Comparison of ENCODE assay signal across 2 cellular contexts in genomic region chr4:6824772-6825402, GRCh38.
TF ChIP-seq lines count a peak whose summit lies in the region.

No MANE protein-coding gene starts in this region.

TF ChIP-seq in IMR-90, 13 proteins besides CTCF, POLR2A, EP300 and RAD21:
- TF ChIP-seq BHLHE40 (IDR thresholded peaks at IDR 0.05; ENCODE audit: low read depth, low read length): no peak
- TF ChIP-seq, protein P1, sequence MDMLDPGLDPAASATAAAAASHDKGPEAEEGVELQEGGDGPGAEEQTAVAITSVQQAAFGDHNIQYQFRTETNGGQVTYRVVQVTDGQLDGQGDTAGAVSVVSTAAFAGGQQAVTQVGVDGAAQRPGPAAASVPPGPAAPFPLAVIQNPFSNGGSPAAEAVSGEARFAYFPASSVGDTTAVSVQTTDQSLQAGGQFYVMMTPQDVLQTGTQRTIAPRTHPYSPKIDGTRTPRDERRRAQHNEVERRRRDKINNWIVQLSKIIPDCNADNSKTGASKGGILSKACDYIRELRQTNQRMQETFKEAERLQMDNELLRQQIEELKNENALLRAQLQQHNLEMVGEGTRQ (IDR thresholded peaks at IDR 0.05; ENCODE audit: low read depth, low read length): no peak
- TF ChIP-seq MAZ (IDR thresholded peaks at IDR 0.05; ENCODE audit: borderline replicate concordance, low read depth, low read length): no peak
- no peak for TF ChIP-seq RCOR1 (IDR thresholded peaks at IDR 0.05; ENCODE audit: insufficient replicate concordance, low read length)
- TF ChIP-seq MXI1 (IDR thresholded peaks at IDR 0.05; ENCODE audit: borderline replicate concordance, low read depth, low read length): no peak
- TF ChIP-seq RFX5 (IDR thresholded peaks at IDR 0.05; ENCODE audit: low read depth, low read length): no peak
- no peak for TF ChIP-seq MAFK (IDR thresholded peaks at IDR 0.05; ENCODE audit: low read depth, low read length)
- TF ChIP-seq SMC3 (IDR thresholded peaks at IDR 0.05; ENCODE audit: low read depth, low read length): no peak
- TF ChIP-seq CHD1 (IDR thresholded peaks at IDR 0.05; ENCODE audit: low read depth, low read length): no peak
- no peak for TF ChIP-seq NFE2L2 (IDR thresholded peaks at IDR 0.05; ENCODE audit: low read depth, low read length)
- no peak for TF ChIP-seq CEBPB (IDR thresholded peaks at IDR 0.05; ENCODE audit: low read depth, low read length)
- no peak for TF ChIP-seq FOS (IDR thresholded peaks at IDR 0.05; ENCODE audit: low read depth, low read length)
- no peak for TF ChIP-seq ELK1 (IDR thresholded peaks at IDR 0.05; ENCODE audit: borderline replicate concordance, low read depth, low read length)
TF ChIP-seq in IMR-90: peak in this region for 0.

TF ChIP-seq in K562, 482 proteins besides CTCF, POLR2A, EP300 and RAD21:
- no peak for TF ChIP-seq TRIM24 (IDR thresholded peaks at IDR 0.05)
- TF ChIP-seq PKNOX1 (IDR thresholded peaks at IDR 0.05): peak; percentile 29; the same call in 1 of the 2 replicates
TF ChIP-seq in K562: peak in this region for 1.
